Comparison of ENCODE assay signal across 8 cellular contexts in the genomic region with DNA sequence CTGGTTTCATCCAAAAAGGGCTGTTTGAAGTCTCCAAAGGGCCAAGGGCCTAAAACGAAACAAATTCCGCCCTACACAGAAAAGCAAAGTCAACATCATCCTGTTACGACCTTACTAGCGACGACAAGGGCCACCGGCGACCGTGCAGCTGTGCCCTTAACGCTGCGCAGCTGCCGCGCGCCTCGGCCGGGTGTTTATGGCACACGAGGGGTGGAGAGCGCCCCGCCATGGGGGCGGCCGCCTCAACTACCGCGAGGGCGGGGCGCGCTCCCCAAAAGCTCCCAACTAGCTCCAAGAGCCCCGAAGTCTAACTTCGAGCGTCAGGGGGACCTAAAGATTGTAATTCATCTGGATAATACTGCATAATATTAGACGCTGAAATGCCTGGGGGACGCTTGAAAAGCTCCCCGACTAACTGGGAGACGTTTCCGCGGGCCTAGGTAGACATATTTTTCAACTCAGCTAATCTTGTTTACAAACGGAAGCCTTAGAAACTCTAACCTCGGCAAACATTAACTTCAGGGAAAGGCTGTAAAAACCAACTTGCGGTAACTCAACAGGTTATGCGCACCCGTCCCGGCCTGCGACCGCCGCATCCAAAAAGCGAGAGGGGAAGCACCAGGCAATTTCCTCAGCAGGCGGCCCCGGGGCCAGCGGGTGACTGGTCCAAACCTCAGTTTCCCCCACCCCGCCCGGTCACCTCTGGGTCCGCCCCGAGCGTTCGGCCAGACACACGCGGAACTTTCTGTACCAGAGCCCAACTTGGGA.
A peak's percentile ranks its signal among the peaks of the same experiment; 100 is the strongest.
DNase-seq lines count a peak whose midpoint lies in the region; ATAC-seq and TF ChIP-seq lines count a peak whose summit lies in the region.

No MANE protein-coding gene starts in this region.

- no peaks in the 10 kb centered on the region for H3K27me3 ChIP-seq in duodenal mucosa (ENCODE audit: control insufficient read depth in 1 of 2, insufficient read depth in 2 of 2, low read length in 2 of 2)

- ATAC-seq in GM18519 (IDR thresholded peaks at IDR 0.05; ENCODE audit: low FRiP score, unreplicated experiment) (peak; percentile 59), HG03064 (IDR thresholded peaks at IDR 0.05; ENCODE audit: low read depth, unreplicated experiment) (peak; percentile 50)

- no peak for TF ChIP-seq CTCF in AG04449 (IDR thresholded peaks at IDR 0.05; ENCODE audit: insufficient read depth, low read length, missing control alignments)

- CTCF ChIA-PET in AG04449 (lab: Yijun Ruan, JAX), result interaction anchor here (2.3 kb wide), 1 partner anchor 61 kb away, joined by 13 read pairs; no protein-coding TSS in a partner anchor

- H3K9ac ChIP-seq in duodenal mucosa (ENCODE audit: low read depth in 1 of 2, low read length in 2 of 2), result peak overlapping the region; percentile 79 to 87

- no peaks in the 10 kb centered on the region for H3K9me3 ChIP-seq in duodenal mucosa (ENCODE audit: control insufficient read depth in 1 of 2, low read length in 2 of 2)

- peaks cover 0 to 5% of the 10 kb centered on the region in 2 donors for H3K36me3 ChIP-seq in duodenal mucosa (ENCODE audit: control insufficient read depth in 1 of 2, insufficient read depth in 2 of 2, low read length in 2 of 2)

- POLR2A ChIA-PET in AG04449 (lab: Yijun Ruan, JAX), result interaction anchor here (0.8 kb wide), 1 partner anchor 103 kb away, joined by 4 read pairs; no protein-coding TSS in a partner anchor

- peaks cover 28 to 36% of the 10 kb centered on the region in 2 donors for H3K4me1 ChIP-seq in duodenal mucosa (ENCODE audit: control insufficient read depth in 1 of 2, insufficient read depth in 2 of 2, low read length in 2 of 2)

- peak overlapping the region; percentile 83 for H3K27ac ChIP-seq in duodenal mucosa (ENCODE audit: low read depth, low read length)

- H3K4me3 ChIP-seq in AG04449 (ENCODE audit: low read depth, low read length) (peak overlapping the region; percentile 89), duodenal mucosa (ENCODE audit: low read depth in 1 of 2, low read length in 2 of 2) (peak overlapping the region; percentile 82 to 89)

- no peak for DNase-seq in AG04449 (ENCODE audit: low read depth, low spot score)
- peak; percentile 23 for DNase-seq in NCI-H2227 treated with DMSO at 0.1 percent for 48 hours (lab: John Stamatoyannopoulos, UW)
- peak; percentile 78 for DNase-seq in activated CD4-positive, alpha-beta T cell treated with anti-CD3 and anti-CD28 coated beads, Interleukin-2, amount 50 U/mL, for 1 hour
- peak; percentile 87 for DNase-seq in medulla oblongata (ENCODE audit: extremely low spot score)
- peak; percentile 54 for DNase-seq in stimulated activated CD8-positive, alpha-beta memory T cell treated with anti-CD3 and anti-CD28 coated beads, Interleukin-12 subunit alpha, Interleukin-12 subunit beta, amount 100 ng/mL, for 4 hours (ENCODE audit: low read depth)
